Comparison of ENCODE assay signal across 14 cellular contexts in the genomic region with DNA sequence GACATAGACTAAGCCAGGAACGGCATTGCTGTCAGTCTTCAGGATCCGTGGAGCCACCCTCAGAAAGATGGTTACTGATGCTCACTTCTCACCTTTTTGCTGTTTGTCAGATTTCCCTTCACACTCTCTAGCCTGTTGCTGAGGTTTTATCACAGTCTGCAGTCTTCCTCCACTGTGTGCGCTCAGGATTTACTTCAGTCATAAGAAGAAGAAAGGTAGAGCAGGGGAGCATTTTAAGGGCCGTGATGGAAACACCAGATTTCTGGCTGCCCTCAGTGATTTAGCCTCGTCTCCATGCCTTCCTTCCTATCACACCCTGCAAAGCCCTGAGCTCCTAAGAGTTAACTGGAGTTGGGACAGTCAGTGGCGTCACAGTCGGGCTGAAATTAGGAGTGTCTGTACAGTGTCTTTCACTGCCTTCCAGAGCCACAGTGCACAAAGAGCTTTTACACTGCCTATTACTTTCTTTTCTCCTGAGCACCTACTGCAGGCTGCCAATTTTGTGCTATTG. TPM values are rescaled to one million over a fixed set of nuclear protein-coding genes. Genes with fewer than 3 reads are reported as not detected.
DNase-seq lines count a peak whose midpoint lies in the region; ATAC-seq and TF ChIP-seq lines count a peak whose summit lies in the region.
"Had no signal": no experiment of that assay in that cellular context is flagged by ENCODE, and none has a peak within 500 bp of the region (broad histone marks: within the 10 kb centered on the region; RNA-seq: fewer than 3 reads in every experiment).

No MANE protein-coding gene starts in this region.

- no peaks in the 10 kb centered on the region for H3K27me3 ChIP-seq in CD4-positive, CD25-positive, alpha-beta regulatory T cell (ENCODE audit: control insufficient read depth, insufficient read depth, low read length)
- H3K27me3 ChIP-seq in Peyer's patch: no peaks in the 10 kb centered on the region
- H3K27me3 ChIP-seq: esophagus squamous epithelium, uterus had no signal

- POLR2A ChIA-PET in HEK293T (lab: Yijun Ruan, JAX): no interaction called here

- H3K9me3 ChIP-seq in CD4-positive, CD25-positive, alpha-beta regulatory T cell (ENCODE audit: control insufficient read depth in 2 of 2, low read length in 2 of 2): no peaks in the 10 kb centered on the region
- H3K9me3 ChIP-seq in Peyer's patch: no peaks in the 10 kb centered on the region
- H3K9me3 ChIP-seq: esophagus squamous epithelium, uterus had no signal

- peak; percentile 25 to 35 for ATAC-seq in CD4-positive, CD25-positive, alpha-beta regulatory T cell (ENCODE audit: low read depth in 2 of 2)
- peak; percentile 47 for ATAC-seq in activated naive CD8-positive, alpha-beta T cell treated with anti-CD3 and anti-CD28 coated beads, Interleukin-2, amount 50 U/mL, for 24 hours
- no peak for ATAC-seq in memory B cell (ENCODE audit: low read depth)

- no peak for TF ChIP-seq POLR2A in Peyer's patch (IDR thresholded peaks at IDR 0.05)

- H3K36me3 ChIP-seq in CD4-positive, CD25-positive, alpha-beta regulatory T cell (ENCODE audit: control insufficient read depth, insufficient read depth, low read length): peaks cover 20% of the 10 kb centered on the region
- H3K36me3 ChIP-seq in Peyer's patch: peaks cover 0 to 23% (median 0%) of the 10 kb centered on the region in 3 donors
- H3K36me3 ChIP-seq: uterus had no signal

- H3K36me3 Mint-ChIP-seq in CD4-positive, CD25-positive, alpha-beta regulatory T cell: peaks cover 46% of the 10 kb centered on the region
- H3K36me3 Mint-ChIP-seq in activated naive CD8-positive, alpha-beta T cell treated with anti-CD3 and anti-CD28 coated beads, Interleukin-2, amount 50 U/mL, for 24 hours (ENCODE audit: low read depth): peaks cover 48% of the 10 kb centered on the region
- H3K36me3 Mint-ChIP-seq in memory B cell (peaks cover 39% of the 10 kb centered on the region), chondrocyte (ENCODE audit: low read depth) (peaks cover 19% of the 10 kb centered on the region)

- peak overlapping the region; percentile 58 for H3K27ac ChIP-seq in CD4-positive, CD25-positive, alpha-beta regulatory T cell (ENCODE audit: insufficient read depth, low read length, poor library complexity, severe bottlenecking)
- peak overlapping the region in 3 of 4 donors; percentile 24 to 61 (median 61) for H3K27ac ChIP-seq in Peyer's patch
- H3K27ac ChIP-seq: esophagus squamous epithelium, SK-N-MC, uterus had no signal

- H3K4me3 ChIP-seq in CD4-positive, CD25-positive, alpha-beta regulatory T cell (ENCODE audit: low read depth, low read length): peak overlapping the region; percentile 51
- H3K4me3 ChIP-seq in Peyer's patch: no peak overlapping the region
- H3K4me3 ChIP-seq: esophagus squamous epithelium, SK-N-MC, uterus had no signal

- H3K4me3 Mint-ChIP-seq in CD4-positive, CD25-positive, alpha-beta regulatory T cell: peak overlapping the region; percentile 59 to 86 (median 68)
- peak overlapping the region; percentile 24 for H3K4me3 Mint-ChIP-seq in activated naive CD8-positive, alpha-beta T cell treated with anti-CD3 and anti-CD28 coated beads, Interleukin-2, amount 50 U/mL, for 24 hours
- peak overlapping the region; percentile 2 for H3K4me3 Mint-ChIP-seq in memory B cell
- H3K4me3 Mint-ChIP-seq in chondrocyte (ENCODE audit: unreplicated experiment): no peak overlapping the region

- DNase-seq in CD4-positive, CD25-positive, alpha-beta regulatory T cell: no peak
- DNase-seq in Peyer's patch: peak in 1 of 3 donors; percentile 16
- no peak for DNase-seq in activated naive CD8-positive, alpha-beta T cell treated with anti-CD3 and anti-CD28 coated beads, Interleukin-2, amount 50 U/mL, for 24 hours
- DNase-seq in memory B cell (ENCODE audit: low spot score in 2 of 2): no peak
- no peak for DNase-seq in SIG-M5 treated with dmso at 0.1 percent for 504 hours (lab: John Stamatoyannopoulos, UW; ENCODE audit: unreplicated experiment)
- no peak for DNase-seq in HEK293T (ENCODE audit: extremely low spot score)
- no peak for DNase-seq in chondrocyte (ENCODE audit: low spot score)
- DNase-seq in medulla oblongata (ENCODE audit: extremely low spot score): no peak
- DNase-seq: activated CD4-positive, CD25-positive, alpha-beta regulatory T cell; DMS53; esophagus squamous epithelium; NCI-H2171; uterus had no signal

- CTCF ChIA-PET in HEK293T (lab: Yijun Ruan, JAX): no interaction called here

- H3K4me1 Mint-ChIP-seq in CD4-positive, CD25-positive, alpha-beta regulatory T cell: peaks cover 69 to 81% (median 71%) of the 10 kb centered on the region in 4 donors
- peaks cover 94% of the 10 kb centered on the region for H3K4me1 Mint-ChIP-seq in activated naive CD8-positive, alpha-beta T cell treated with anti-CD3 and anti-CD28 coated beads, Interleukin-2, amount 50 U/mL, for 24 hours
- H3K4me1 Mint-ChIP-seq in memory B cell (peaks cover 54% of the 10 kb centered on the region), chondrocyte (ENCODE audit: low read depth) (peaks cover 4% of the 10 kb centered on the region)

- no peaks in the 10 kb centered on the region for H3K27me3 Mint-ChIP-seq in CD4-positive, CD25-positive, alpha-beta regulatory T cell
- H3K27me3 Mint-ChIP-seq in activated naive CD8-positive, alpha-beta T cell treated with anti-CD3 and anti-CD28 coated beads, Interleukin-2, amount 50 U/mL, for 24 hours: no peaks in the 10 kb centered on the region
- no peaks in the 10 kb centered on the region for H3K27me3 Mint-ChIP-seq in memory B cell
- H3K27me3 Mint-ChIP-seq in chondrocyte (ENCODE audit: low read depth): no peaks in the 10 kb centered on the region

- H3K9me3 Mint-ChIP-seq in CD4-positive, CD25-positive, alpha-beta regulatory T cell: peaks cover 0 to 2% (median 0%) of the 10 kb centered on the region in 7 donors
- H3K9me3 Mint-ChIP-seq in activated naive CD8-positive, alpha-beta T cell treated with anti-CD3 and anti-CD28 coated beads, Interleukin-2, amount 50 U/mL, for 24 hours: no peaks in the 10 kb centered on the region
- H3K9me3 Mint-ChIP-seq in memory B cell: no peaks in the 10 kb centered on the region
- H3K9me3 Mint-ChIP-seq in chondrocyte (ENCODE audit: low read depth): no peaks in the 10 kb centered on the region

- peak overlapping the region; percentile 91 to 100 (median 96) for H3K27ac Mint-ChIP-seq in CD4-positive, CD25-positive, alpha-beta regulatory T cell
- H3K27ac Mint-ChIP-seq in activated naive CD8-positive, alpha-beta T cell treated with anti-CD3 and anti-CD28 coated beads, Interleukin-2, amount 50 U/mL, for 24 hours: peak overlapping the region; percentile 82
- H3K27ac Mint-ChIP-seq in memory B cell (peak overlapping the region; percentile 88), chondrocyte (ENCODE audit: unreplicated experiment) (no peak overlapping the region)

- peaks cover 56% of the 10 kb centered on the region for H3K4me1 ChIP-seq in CD4-positive, CD25-positive, alpha-beta regulatory T cell (ENCODE audit: control insufficient read depth, insufficient read depth, low read length, poor library complexity, severe bottlenecking)
- H3K4me1 ChIP-seq in Peyer's patch: peaks cover 0 to 4% (median 0%) of the 10 kb centered on the region in 4 donors
- H3K4me1 ChIP-seq: uterus had no signal

- TF ChIP-seq CTCF in Peyer's patch (IDR thresholded peaks at IDR 0.05) (no peak), chondrocyte (IDR thresholded peaks at IDR 0.05) (no peak)

TF ChIP-seq in HEK293T, 16 proteins besides CTCF, POLR2A, EP300 and RAD21:
- TF ChIP-seq LEF1 (IDR thresholded peaks at IDR 0.05; ENCODE audit: borderline replicate concordance): no peak
- TF ChIP-seq CTBP1 (IDR thresholded peaks at IDR 0.05; ENCODE audit: borderline replicate concordance): no peak
- TF ChIP-seq BHLHE40 (IDR thresholded peaks at IDR 0.05; ENCODE audit: borderline replicate concordance): no peak
- TF ChIP-seq TARDBP (IDR thresholded peaks at IDR 0.05): no peak
- TF ChIP-seq, protein P1, sequence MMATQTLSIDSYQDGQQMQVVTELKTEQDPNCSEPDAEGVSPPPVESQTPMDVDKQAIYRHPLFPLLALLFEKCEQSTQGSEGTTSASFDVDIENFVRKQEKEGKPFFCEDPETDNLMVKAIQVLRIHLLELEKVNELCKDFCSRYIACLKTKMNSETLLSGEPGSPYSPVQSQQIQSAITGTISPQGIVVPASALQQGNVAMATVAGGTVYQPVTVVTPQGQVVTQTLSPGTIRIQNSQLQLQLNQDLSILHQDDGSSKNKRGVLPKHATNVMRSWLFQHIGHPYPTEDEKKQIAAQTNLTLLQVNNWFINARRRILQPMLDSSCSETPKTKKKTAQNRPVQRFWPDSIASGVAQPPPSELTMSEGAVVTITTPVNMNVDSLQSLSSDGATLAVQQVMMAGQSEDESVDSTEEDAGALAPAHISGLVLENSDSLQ (IDR thresholded peaks at IDR 0.05): no peak
- TF ChIP-seq ELF4 (IDR thresholded peaks at IDR 0.05): no peak
- no peak for TF ChIP-seq ZNF384 (IDR thresholded peaks at IDR 0.05)
- TF ChIP-seq ARNT (IDR thresholded peaks at IDR 0.05): no peak
- TF ChIP-seq L3MBTL2 (conservative IDR thresholded peaks at IDR 0.05): no peak

RNA-seq across cellular contexts. Expression of gene GPR183, which starts 60.0 kb away (rescaled TPM):
- 206 TPM for total RNA-seq in CD4-positive, CD25-positive, alpha-beta regulatory T cell
- polyA plus RNA-seq in CD4-positive, CD25-positive, alpha-beta regulatory T cell: 100 to 1,000 TPM; 262 to 418 (median 324) TPM
- total RNA-seq in Peyer's patch (10 to 100 TPM in 1 of 4 donors, 1 to 10 TPM in 3; 1.1 to 24.8 (median 3.9) TPM), chondrocyte (0.63 to 5.7 TPM (median 5.7 TPM) in 3 replicates)
